24 cellular contexts compared by ENCODE assay signal in genomic region chr3:12808587-12808986, GRCh38. TPM values are rescaled to one million over a fixed set of nuclear protein-coding genes. Genes with fewer than 3 reads are reported as not detected.
DNase-seq lines count a peak whose midpoint lies in the region; ATAC-seq and TF ChIP-seq lines count a peak whose summit lies in the region.
"Had no signal": no experiment of that assay in that cellular context is flagged by ENCODE, and none has a peak within 500 bp of the region (broad histone marks: within the 10 kb centered on the region; RNA-seq: fewer than 3 reads in every experiment).

No MANE protein-coding gene starts in this region.

- peaks cover 3% of the 10 kb centered on the region for H3K4me1 Mint-ChIP-seq in T-helper 2 cell treated with Interferon-gamma antibody and Interleukin-4, amounts not matched to agents 5 μg/mL and 100 μg/mL, for 36 hours (ENCODE audit: low read depth)
- H3K4me1 Mint-ChIP-seq in CD8-positive, alpha-beta memory T cell, result peaks cover 10 to 14% (median 12%) of the 10 kb centered on the region in 3 donors
- H3K4me1 Mint-ChIP-seq in endothelial cell (ENCODE audit: unreplicated experiment), result peaks cover 12% of the 10 kb centered on the region

- H4K8ac ChIP-seq in neuronal stem cell (ENCODE audit: low read depth, low read length), result no peak overlapping the region

- no peak overlapping the region for H2BK120ac ChIP-seq in neuronal stem cell (ENCODE audit: low read depth, low read length)

- no peak overlapping the region for H3K4ac ChIP-seq in neuronal stem cell (ENCODE audit: low read length)

- H3K4me1 ChIP-seq in CD8-positive, alpha-beta memory T cell (ENCODE audit: insufficient read depth, low read length), result peaks cover 6% of the 10 kb centered on the region
- peaks cover 4 to 6% of the 10 kb centered on the region in 2 donors for H3K4me1 ChIP-seq in neuronal stem cell (ENCODE audit: control insufficient read depth in 2 of 2, insufficient read depth in 1 of 2, low read depth in 1 of 2, low read length in 2 of 2)
- H3K4me1 ChIP-seq: right lobe of liver had no signal

- H3K18ac ChIP-seq in neuronal stem cell (ENCODE audit: low read length), result no peak overlapping the region

- no peak for ATAC-seq in GM21619 (IDR thresholded peaks at IDR 0.05; ENCODE audit: unreplicated experiment)
- ATAC-seq: left cardiac atrium, right lobe of liver, upper lobe of right lung had no signal

- peak overlapping the region; percentile 15 for H2AK5ac ChIP-seq in neuronal stem cell (ENCODE audit: low read depth, low read length)

- no peaks in the 10 kb centered on the region for H3K9me3 Mint-ChIP-seq in T-helper 2 cell treated with Interferon-gamma antibody and Interleukin-4, amounts not matched to agents 5 μg/mL and 100 μg/mL, for 36 hours
- H3K9me3 Mint-ChIP-seq in CD8-positive, alpha-beta memory T cell, result no peaks in the 10 kb centered on the region
- H3K9me3 Mint-ChIP-seq in endothelial cell (ENCODE audit: unreplicated experiment), result no peaks in the 10 kb centered on the region

- no peak overlapping the region for H3K23ac ChIP-seq in neuronal stem cell (ENCODE audit: low read depth, low read length, poor library complexity)

- H3K9me3 ChIP-seq in CD8-positive, alpha-beta memory T cell (ENCODE audit: low read length), result no peaks in the 10 kb centered on the region
- no peaks in the 10 kb centered on the region for H3K9me3 ChIP-seq in neuronal stem cell (replicated peaks in 1 of 2; ENCODE audit: control insufficient read depth in 2 of 2, insufficient read depth in 1 of 2, low read depth in 1 of 2, low read length in 2 of 2)
- H3K9me3 ChIP-seq: adrenal gland, BLaER1, right lobe of liver, upper lobe of right lung had no signal

- H3K14ac ChIP-seq in neuronal stem cell (ENCODE audit: low read length), result no peak overlapping the region

- no CpG with 5 or more reads among the region's 2 CpGs for WGBS in neuronal stem cell (ENCODE audit: extremely low coverage in 2 of 2, insufficient read length in 2 of 2, insufficient replicate concordance in 1 of 2), 2 donors

- H3K36me3 ChIP-seq in CD8-positive, alpha-beta memory T cell (ENCODE audit: insufficient read depth, low read length), result no peaks in the 10 kb centered on the region
- peaks cover 0 to 22% of the 10 kb centered on the region in 2 donors for H3K36me3 ChIP-seq in neuronal stem cell (replicated peaks in 1 of 2; ENCODE audit: control insufficient read depth in 2 of 2, insufficient read depth in 2 of 2, low read length in 2 of 2)
- H3K36me3 ChIP-seq: right lobe of liver, upper lobe of right lung had no signal

- H3K27ac Mint-ChIP-seq in T-helper 2 cell treated with Interferon-gamma antibody and Interleukin-4, amounts not matched to agents 5 μg/mL and 100 μg/mL, for 36 hours, result no peak overlapping the region
- peak overlapping the region in 5 of 8 donors; percentile 1 to 68 (median 48) for H3K27ac Mint-ChIP-seq in CD8-positive, alpha-beta memory T cell
- peak overlapping the region; percentile 73 for H3K27ac Mint-ChIP-seq in endothelial cell (ENCODE audit: unreplicated experiment)

- no peak overlapping the region for H3K4me3 ChIP-seq in CD8-positive, alpha-beta memory T cell (ENCODE audit: low read length)
- no peak overlapping the region for H3K4me3 ChIP-seq in neuronal stem cell (ENCODE audit: low read length in 2 of 2)
- H3K4me3 ChIP-seq: adrenal gland, BLaER1, right lobe of liver, upper lobe of right lung had no signal

- H2BK12ac ChIP-seq in neuronal stem cell (ENCODE audit: low read length), result no peak overlapping the region

- POLR2A ChIA-PET in CD8-positive, alpha-beta memory T cell (lab: Charles Lee), result interaction anchor here (3.2 kb wide), 1 partner anchor 33 kb away, joined by 23 read pairs; the partner anchor contains the start of gene RPL32

- CTCF ChIA-PET in CD8-positive, alpha-beta memory T cell (lab: Charles Lee), result interaction anchor here (1.1 to 8.0 kb wide), 6 partner anchors 12 to 34 kb away, joined by 3 to 75 read pairs (median 6); partner anchors contain the start of genes CAND2 and RPL32

- no peak overlapping the region for H3K27ac ChIP-seq in CD8-positive, alpha-beta memory T cell (ENCODE audit: low read depth, low read length)
- no peak overlapping the region for H3K27ac ChIP-seq in neuronal stem cell (replicated peaks; ENCODE audit: low read length)
- H3K27ac ChIP-seq: adrenal gland, BLaER1, KMS-11, right lobe of liver had no signal

- no peaks in the 10 kb centered on the region for H3K79me1 ChIP-seq in neuronal stem cell (ENCODE audit: low read depth, low read length)

- no peaks in the 10 kb centered on the region for H3K27me3 ChIP-seq in CD8-positive, alpha-beta memory T cell (ENCODE audit: insufficient read depth, low read length, poor library complexity, severe bottlenecking)
- no peaks in the 10 kb centered on the region for H3K27me3 ChIP-seq in neuronal stem cell (ENCODE audit: control insufficient read depth in 3 of 3, insufficient read depth in 3 of 3, low read depth in 1 of 3, low read length in 3 of 3)
- H3K27me3 ChIP-seq: adrenal gland, BLaER1, right lobe of liver, upper lobe of right lung had no signal

- peaks cover 5% of the 10 kb centered on the region for H3K27me3 Mint-ChIP-seq in T-helper 2 cell treated with Interferon-gamma antibody and Interleukin-4, amounts not matched to agents 5 μg/mL and 100 μg/mL, for 36 hours (ENCODE audit: low read depth)
- H3K27me3 Mint-ChIP-seq in CD8-positive, alpha-beta memory T cell, result no peaks in the 10 kb centered on the region
- peaks cover 3% of the 10 kb centered on the region for H3K27me3 Mint-ChIP-seq in endothelial cell (ENCODE audit: unreplicated experiment)

- H2BK15ac ChIP-seq in neuronal stem cell (ENCODE audit: low read length), result no peak overlapping the region

- no peak overlapping the region for H2AFZ ChIP-seq in neuronal stem cell (ENCODE audit: low read length)

- H3K4me2 ChIP-seq in neuronal stem cell (ENCODE audit: insufficient read depth, low read length, poor library complexity, severe bottlenecking), result no peak overlapping the region
- H3K4me2 ChIP-seq: BLaER1, KMS-11 had no signal

- H2BK5ac ChIP-seq in neuronal stem cell (ENCODE audit: low read length), result no peak overlapping the region

- H3K36me3 Mint-ChIP-seq in T-helper 2 cell treated with Interferon-gamma antibody and Interleukin-4, amounts not matched to agents 5 μg/mL and 100 μg/mL, for 36 hours (ENCODE audit: low read depth), result no peaks in the 10 kb centered on the region
- no peaks in the 10 kb centered on the region for H3K36me3 Mint-ChIP-seq in CD8-positive, alpha-beta memory T cell
- no peaks in the 10 kb centered on the region for H3K36me3 Mint-ChIP-seq in endothelial cell (ENCODE audit: low read depth, unreplicated experiment)

- peak overlapping the region; percentile 14 for H3K4me3 Mint-ChIP-seq in T-helper 2 cell treated with Interferon-gamma antibody and Interleukin-4, amounts not matched to agents 5 μg/mL and 100 μg/mL, for 36 hours
- H3K4me3 Mint-ChIP-seq in CD8-positive, alpha-beta memory T cell, result peak overlapping the region in 6 of 7 donors; percentile 33 to 79 (median 71)
- no peak overlapping the region for H3K4me3 Mint-ChIP-seq in endothelial cell (ENCODE audit: unreplicated experiment)

- DNase-seq in T-helper 2 cell treated with Interferon-gamma antibody and Interleukin-4, amounts not matched to agents 5 μg/mL and 100 μg/mL, for 36 hours (ENCODE audit: low spot score), result no peak
- DNase-seq in T-helper 2 cell (no peak), endothelial cell (ENCODE audit: low spot score) (no peak), neuronal stem cell (ENCODE audit: low spot score) (no peak), NCI-H1417 (lab: John Stamatoyannopoulos, UW) (no peak)
- no peak for DNase-seq in CD8-positive, alpha-beta memory T cell
- DNase-seq in effector CD4-positive, alpha-beta T cell, result no peak
- DNase-seq: 8988T; activated T-cell treated with anti-CD3 and anti-CD28 coated beads for 4 hours; adrenal gland; caudate nucleus; left cardiac atrium; NCI-H1092; NCI-H2081 treated with DMSO at 0.1 percent for 48 hours; NCI-H510A; NK-92 treated with Interleukin-12 subunit alpha and Interleukin-12 subunit beta, amount 100 ng/mL, for 24 hours; occipital lobe; right lobe of liver; stimulated activated naive CD4-positive, alpha-beta T cell treated with Interleukin-2 at 50 U/mL for 16 hours had no signal

- H3K9ac ChIP-seq in neuronal stem cell (ENCODE audit: low read depth, low read length, poor library complexity), result no peak overlapping the region
- H3K9ac ChIP-seq: BLaER1, KMS-11 had no signal

- TF ChIP-seq CTCF in endothelial cell (IDR thresholded peaks at IDR 0.05; ENCODE audit: unreplicated experiment), result no peak

- no peak overlapping the region for H4K91ac ChIP-seq in neuronal stem cell (ENCODE audit: low read depth, low read length, poor library complexity)

RNA-seq across cellular contexts. Expression of gene CAND2, which starts 12.1 kb away (rescaled TPM):
- total RNA-seq in CD8-positive, alpha-beta memory T cell, result 1 to 10 TPM; 1.0 to 1.1 TPM
- 2.1 TPM for polyA plus RNA-seq in CD8-positive, alpha-beta memory T cell
- 1.8 TPM for total RNA-seq in endothelial cell (ENCODE audit: unreplicated experiment)
- 3.1 TPM for polyA plus RNA-seq in neuronal stem cell (2013, experiment 1 of 2)
- polyA plus RNA-seq in neuronal stem cell (2013, experiment 2 of 2), result 3.1 TPM

RNA-seq across cellular contexts. Expression of gene RPL32, which starts 32.8 kb away (rescaled TPM):
- 1,000 to 10,000 TPM; 2,528 to 2,642 TPM for total RNA-seq in CD8-positive, alpha-beta memory T cell
- polyA plus RNA-seq in CD8-positive, alpha-beta memory T cell, result 2,743 TPM
- total RNA-seq in endothelial cell (ENCODE audit: unreplicated experiment), result 1,571 TPM
- 2,661 TPM for polyA plus RNA-seq in neuronal stem cell (2013, experiment 1 of 2)
- polyA plus RNA-seq in neuronal stem cell (2013, experiment 2 of 2), result 2,611 TPM

RNA-seq across cellular contexts. Expression of gene TMEM40, which starts 49.5 kb away (rescaled TPM):
- not detected for total RNA-seq in CD8-positive, alpha-beta memory T cell
- polyA plus RNA-seq in CD8-positive, alpha-beta memory T cell, result not detected
- total RNA-seq in endothelial cell (ENCODE audit: unreplicated experiment), result not detected
- polyA plus RNA-seq in neuronal stem cell (2013, experiment 1 of 2), result 0.03 TPM
- not detected for polyA plus RNA-seq in neuronal stem cell (2013, experiment 2 of 2)
- total RNA-seq: occipital lobe, RPMI7951, upper lobe of right lung had no signal
